Comparison of ENCODE assay signal across 8 cellular contexts in the genomic region with DNA sequence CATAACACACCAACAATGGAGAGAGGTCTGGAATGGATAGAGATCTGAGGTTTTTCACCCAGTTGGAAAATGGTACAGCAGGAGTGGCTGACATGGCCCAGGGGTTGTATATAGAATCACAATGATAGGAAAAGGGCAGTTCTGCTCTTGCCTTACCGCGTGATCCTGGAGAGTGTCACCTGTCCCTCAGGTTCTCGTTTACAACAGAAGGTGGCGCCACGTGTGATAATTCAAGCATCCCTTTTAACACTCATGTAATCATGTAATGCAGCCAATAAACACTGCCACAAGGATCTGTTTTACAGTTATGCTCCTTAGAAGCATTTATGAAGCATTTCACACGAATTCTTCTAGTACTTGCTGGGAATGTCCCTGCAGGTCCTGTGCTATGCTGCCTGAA. TPM values are rescaled to one million over a fixed set of nuclear protein-coding genes. Genes with fewer than 3 reads are reported as not detected.
A peak's percentile ranks its signal among the peaks of the same experiment; 100 is the strongest.
DNase-seq lines count a peak whose midpoint lies in the region; ATAC-seq, FAIRE-seq and TF ChIP-seq lines count a peak whose summit lies in the region.

No MANE protein-coding gene starts in this region.

- no peak overlapping the region for H2AFZ ChIP-seq in hepatocyte

- FAIRE-seq in GM19239 (lab: Jason Lieb, UNC): peak; percentile 44

- no peaks in the 10 kb centered on the region for H3K4me1 ChIP-seq in Peyer's patch
- no peaks in the 10 kb centered on the region for H3K4me1 ChIP-seq in hepatocyte (ENCODE audit: insufficient read depth)
- H3K4me1 ChIP-seq in upper lobe of right lung: peaks cover 3% of the 10 kb centered on the region
- no peaks in the 10 kb centered on the region for H3K4me1 ChIP-seq in esophagus muscularis mucosa

- intact Hi-C loops in upper lobe of right lung (cut with DNase I): no loop called here
- intact Hi-C loops in esophagus muscularis mucosa (cut with DNase I): no loop called here

- DNase-seq in GM19239 (ENCODE audit: insufficient read length, low spot score) (no peak), Peyer's patch (peak in 2 of 3 donors; percentile 59 to 79), hepatocyte (ENCODE audit: low spot score) (peak; percentile 66), upper lobe of right lung (no peak), esophagus muscularis mucosa (ENCODE audit: extremely low spot score) (no peak)

- TF ChIP-seq POLR2A in Peyer's patch (IDR thresholded peaks at IDR 0.05) (no peak), esophagus muscularis mucosa (IDR thresholded peaks at IDR 0.05; ENCODE audit: low read depth) (no peak)

- no peak overlapping the region for H3K4me2 ChIP-seq in hepatocyte

- H3K27me3 ChIP-seq in Peyer's patch (no peaks in the 10 kb centered on the region), hepatocyte (no peaks in the 10 kb centered on the region), upper lobe of right lung (no peaks in the 10 kb centered on the region), esophagus muscularis mucosa (no peaks in the 10 kb centered on the region)

- ATAC-seq in upper lobe of right lung (peak; percentile 84), HG02970 (IDR thresholded peaks at IDR 0.05; ENCODE audit: low FRiP score, unreplicated experiment) (no peak), HG02798 (IDR thresholded peaks at IDR 0.05; ENCODE audit: poor library complexity, unreplicated experiment) (no peak)

- TF ChIP-seq CTCF in C4-2B (conservative IDR thresholded peaks at IDR 0.05): peak; percentile 76
- peak in 4 of 6 experiments; percentile 23 to 65 (median 62) for TF ChIP-seq CTCF in Peyer's patch (IDR thresholded peaks at IDR 0.05)
- peak; percentile 37 for TF ChIP-seq CTCF in hepatocyte (IDR thresholded peaks at IDR 0.05; ENCODE audit: poor library complexity)
- peak; percentile 26 for TF ChIP-seq CTCF in upper lobe of right lung (IDR thresholded peaks at IDR 0.05)
- TF ChIP-seq CTCF in esophagus muscularis mucosa (IDR thresholded peaks at IDR 0.05): peak in 1 of 3 experiments; percentile 6

- no peaks in the 10 kb centered on the region for H4K20me1 ChIP-seq in hepatocyte (ENCODE audit: insufficient read depth, poor library complexity, severe bottlenecking)

- WGBS in hepatocyte (ENCODE audit: low lambda C conversion rate, missing lambda C conversion rate): 15% methylated on average over 6 of the region's 6 CpGs
- WGBS in esophagus muscularis mucosa: 23% methylated on average over 6 of the region's 6 CpGs

- H3K9me3 ChIP-seq in Peyer's patch: no peaks in the 10 kb centered on the region
- H3K9me3 ChIP-seq in hepatocyte (ENCODE audit: low read depth): no peaks in the 10 kb centered on the region
- no peaks in the 10 kb centered on the region for H3K9me3 ChIP-seq in upper lobe of right lung
- H3K9me3 ChIP-seq in esophagus muscularis mucosa: no peaks in the 10 kb centered on the region

- H3K27ac ChIP-seq in C4-2B: no peak overlapping the region
- no peak overlapping the region for H3K27ac ChIP-seq in Peyer's patch
- H3K27ac ChIP-seq in hepatocyte: no peak overlapping the region
- no peak overlapping the region for H3K27ac ChIP-seq in upper lobe of right lung
- no peak overlapping the region for H3K27ac ChIP-seq in esophagus muscularis mucosa (replicated peaks in 1 of 4)

- no peak overlapping the region for H3K4me3 ChIP-seq in Peyer's patch
- H3K4me3 ChIP-seq in hepatocyte: no peak overlapping the region
- H3K4me3 ChIP-seq in upper lobe of right lung: no peak overlapping the region
- H3K4me3 ChIP-seq in esophagus muscularis mucosa: no peak overlapping the region

- H3K36me3 ChIP-seq in Peyer's patch (no peaks in the 10 kb centered on the region), hepatocyte (replicated peaks; ENCODE audit: insufficient read depth, low read depth) (no peaks in the 10 kb centered on the region), upper lobe of right lung (no peaks in the 10 kb centered on the region), esophagus muscularis mucosa (no peaks in the 10 kb centered on the region)

- no peak for TF ChIP-seq EP300 in esophagus muscularis mucosa (IDR thresholded peaks at IDR 0.05)

- H3K79me2 ChIP-seq in hepatocyte: no peaks in the 10 kb centered on the region

- no peaks in the 10 kb centered on the region for H3K9me2 ChIP-seq in hepatocyte (replicated peaks; ENCODE audit: insufficient read depth)

RNA-seq across cellular contexts. Expression of a gene that starts 12.9 kb away (rescaled TPM):
- total RNA-seq in Peyer's patch: 10 to 100 TPM in 1 of 4 donors, 1 to 10 TPM in 2, not detected in 1; 2.1 to 12.4 (median 7.9) TPM
- 12.6 and 16.7 TPM in 2 replicates for total RNA-seq in hepatocyte
- polyA plus RNA-seq in hepatocyte: 92.1 and 99.1 TPM in 2 replicates
- total RNA-seq in upper lobe of right lung: 113 TPM
- 1 to 10 TPM in 2 of 4 donors, not detected in 2; 2.1 to 2.6 TPM for total RNA-seq in esophagus muscularis mucosa

RNA-seq across cellular contexts. Expression of a gene that starts 40.7 kb away (rescaled TPM):
- 100 to 1,000 TPM in 3 of 4 donors, 10 to 100 TPM in 1; 87.5 to 147 (median 113) TPM for total RNA-seq in Peyer's patch
- 67.1 TPM in 2 replicates for total RNA-seq in hepatocyte
- 163 and 168 TPM in 2 replicates for polyA plus RNA-seq in hepatocyte
- 66.3 TPM for total RNA-seq in upper lobe of right lung
- total RNA-seq in esophagus muscularis mucosa: 10 to 100 TPM; 64.4 to 90.9 (median 80.4) TPM

RNA-seq across cellular contexts. Expression of a gene that starts 48.5 kb away (rescaled TPM):
- total RNA-seq in Peyer's patch (10 to 100 TPM; 62.7 to 75.2 (median 68.0) TPM), hepatocyte (12.3 and 12.8 TPM in 2 replicates), upper lobe of right lung (66.2 TPM), esophagus muscularis mucosa (100 to 1,000 TPM in 2 of 4 donors, 10 to 100 TPM in 2; 63.0 to 130 (median 109) TPM)
- 11.1 and 17.9 TPM in 2 replicates for polyA plus RNA-seq in hepatocyte

RNA-seq across cellular contexts. Expression of a gene that starts 58.8 kb away (rescaled TPM):
- total RNA-seq in Peyer's patch (not detected), hepatocyte (not detected in 2 replicates), upper lobe of right lung (not detected), esophagus muscularis mucosa (not detected)
- polyA plus RNA-seq in hepatocyte: not detected in 2 replicates

Comparison
In these comparisons a context has a peak if more than half of its experiments do, and no peak if none do; other contexts are left out.
1. DNase-seq: peak in Peyer's patch (2 of 3) and hepatocyte (single experiment); none in GM19239 (single experiment), upper lobe of right lung (single experiment) and esophagus muscularis mucosa (single experiment).